ENCODE assay signal across 23 cellular contexts in the genomic region with DNA sequence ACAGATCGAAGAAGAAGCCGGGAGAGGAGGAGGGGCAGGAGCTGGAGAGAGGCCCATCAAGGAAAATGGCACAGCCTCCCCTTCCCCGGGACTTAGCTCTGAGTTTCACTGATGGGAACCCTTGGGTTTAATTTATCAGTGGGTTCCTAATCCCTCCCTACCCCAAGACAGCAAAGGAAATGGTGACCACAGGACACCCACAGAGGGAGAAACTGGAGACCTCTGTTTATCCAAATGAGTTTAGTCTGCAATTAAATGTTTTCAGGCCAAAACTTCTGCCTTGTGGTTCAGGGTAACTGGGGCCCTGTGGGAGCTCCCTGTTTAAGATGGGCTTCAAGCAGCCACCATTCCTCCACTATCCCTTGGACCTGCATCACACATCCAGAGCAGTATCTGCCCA.
"Had no signal": no experiment of that assay in that cellular context is flagged by ENCODE, and none has a peak within 500 bp of the region (broad histone marks: within the 10 kb centered on the region; RNA-seq: fewer than 3 reads in every experiment).

No MANE protein-coding gene starts in this region.

- H2AFZ ChIP-seq: neural progenitor cell, parathyroid adenoma had no signal

- H3K79me2 ChIP-seq: parathyroid adenoma had no signal

- H3K9ac ChIP-seq: neural progenitor cell, parathyroid adenoma had no signal

- H3K36me3 ChIP-seq: neural progenitor cell, ovary, right lobe of liver, sigmoid colon, stomach, thoracic aorta, tibial artery, transverse colon, upper lobe of right lung, uterus had no signal

- H3K27me3 ChIP-seq: neural progenitor cell, ovary, right lobe of liver, sigmoid colon, upper lobe of right lung, uterus had no signal

- DNase-seq: naive thymus-derived CD4-positive, alpha-beta T cell; natural killer cell; occipital lobe; ovary; psoas muscle; right cardiac atrium; right lobe of liver; sigmoid colon; small intestine; stimulated activated CD4-positive, alpha-beta T cell treated with anti-CD3 and anti-CD28 coated beads, Interleukin-15, amount 100 ng/mL, for 24 hours; stimulated activated CD4-positive, alpha-beta T cell treated with anti-CD3 and anti-CD28 coated beads, Interleukin-2, amount 100 ng/mL, for 24 hours; stimulated activated CD4-positive, alpha-beta T cell treated with anti-CD3 and anti-CD28 coated beads, Interleukin-2, amount 100 ng/mL, for 48 hours; stimulated activated CD4-positive, alpha-beta T cell treated with anti-CD3 and anti-CD28 coated beads, Interleukin-4, amount 100 ng/mL, for 24 hours; stimulated activated naive CD4-positive, alpha-beta T cell treated with Interleukin-2 at 50 U/mL for 16 hours; stomach; tibial artery; transverse colon; upper lobe of right lung; uterus had no signal

- H3K9me3 ChIP-seq: ovary, psoas muscle, right lobe of liver, sigmoid colon, stomach, thoracic aorta, tibial artery, transverse colon, upper lobe of right lung, uterus had no signal

- ATAC-seq: naive thymus-derived CD4-positive, alpha-beta T cell; natural killer cell; psoas muscle; right cardiac atrium; right lobe of liver; stimulated activated effector memory CD8-positive, alpha-beta T cell treated with anti-CD3 and anti-CD28 coated beads, Interleukin-12 subunit alpha, Interleukin-12 subunit beta, amount 100 ng/mL, for 72 hours; upper lobe of right lung had no signal

- H3K4me3 ChIP-seq: neural progenitor cell, ovary, psoas muscle, right lobe of liver, sigmoid colon, stomach, thoracic aorta, tibial artery, transverse colon, upper lobe of right lung, uterus had no signal

- H3K4me1 ChIP-seq: parathyroid adenoma, psoas muscle, right lobe of liver, sigmoid colon, stomach, tibial artery, transverse colon, upper lobe of right lung, uterus had no signal

- H3K27ac ChIP-seq: neural progenitor cell, ovary, parathyroid adenoma, psoas muscle, right lobe of liver, sigmoid colon, stomach, thoracic aorta, tibial artery, transverse colon, upper lobe of right lung, uterus had no signal

- H3K4me2 ChIP-seq: neural progenitor cell had no signal

- FAIRE-seq: small intestine had no signal
